2 cellular contexts compared by ENCODE assay signal in the genomic region with DNA sequence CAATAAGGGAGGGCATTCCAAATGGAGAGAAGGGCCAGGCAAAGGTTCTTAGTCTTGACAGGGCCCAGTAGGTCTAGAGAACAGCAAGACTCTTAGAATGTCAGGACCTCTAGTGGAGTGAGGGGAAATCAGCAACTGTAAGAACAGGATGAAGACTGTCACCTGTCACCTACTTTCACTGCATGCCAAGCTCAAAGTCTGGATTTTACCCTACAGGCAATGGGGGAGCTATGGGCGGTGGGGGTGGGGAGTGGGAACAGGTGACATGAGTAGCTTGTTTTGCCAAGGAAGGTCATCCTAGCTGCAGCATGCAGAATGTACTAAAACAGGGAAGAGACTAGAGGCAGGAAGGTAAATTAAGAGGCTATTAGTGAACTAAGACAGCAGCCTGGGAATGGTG.
A peak's percentile ranks its signal among the peaks of the same experiment; 100 is the strongest.
TF ChIP-seq lines count a peak whose summit lies in the region.

No MANE protein-coding gene starts in this region.

TF ChIP-seq in A549, 52 proteins besides CTCF, POLR2A, EP300 and RAD21:
- TF ChIP-seq GATA3 (IDR thresholded peaks at IDR 0.05; ENCODE audit: borderline replicate concordance) = no peak
- no peak for TF ChIP-seq CBX8 (IDR thresholded peaks at IDR 0.05)
TF ChIP-seq in A549: peak in this region for 0.

TF ChIP-seq in liver, 16 proteins besides CTCF, POLR2A, EP300 and RAD21:
- TF ChIP-seq, protein P1, sequence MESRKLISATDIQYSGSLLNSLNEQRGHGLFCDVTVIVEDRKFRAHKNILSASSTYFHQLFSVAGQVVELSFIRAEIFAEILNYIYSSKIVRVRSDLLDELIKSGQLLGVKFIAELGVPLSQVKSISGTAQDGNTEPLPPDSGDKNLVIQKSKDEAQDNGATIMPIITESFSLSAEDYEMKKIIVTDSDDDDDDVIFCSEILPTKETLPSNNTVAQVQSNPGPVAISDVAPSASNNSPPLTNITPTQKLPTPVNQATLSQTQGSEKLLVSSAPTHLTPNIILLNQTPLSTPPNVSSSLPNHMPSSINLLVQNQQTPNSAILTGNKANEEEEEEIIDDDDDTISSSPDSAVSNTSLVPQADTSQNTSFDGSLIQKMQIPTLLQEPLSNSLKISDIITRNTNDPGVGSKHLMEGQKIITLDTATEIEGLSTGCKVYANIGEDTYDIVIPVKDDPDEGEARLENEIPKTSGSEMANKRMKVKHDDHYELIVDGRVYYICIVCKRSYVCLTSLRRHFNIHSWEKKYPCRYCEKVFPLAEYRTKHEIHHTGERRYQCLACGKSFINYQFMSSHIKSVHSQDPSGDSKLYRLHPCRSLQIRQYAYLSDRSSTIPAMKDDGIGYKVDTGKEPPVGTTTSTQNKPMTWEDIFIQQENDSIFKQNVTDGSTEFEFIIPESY (IDR thresholded peaks at IDR 0.05) = no peak
- TF ChIP-seq TAF1 (conservative IDR thresholded peaks at IDR 0.05) (no peak), SP1 (IDR thresholded peaks at IDR 0.05) (peak; percentile 74), YY1 (IDR thresholded peaks at IDR 0.05) (peak; percentile 46), EGR1 (IDR thresholded peaks at IDR 0.05; ENCODE audit: low read depth in 2 of 2) (no peak), HNF4A (conservative IDR thresholded peaks at IDR 0.05) (peak; percentile 85 to 87), JUND (IDR thresholded peaks at IDR 0.05) (no peak), HNF4G (IDR thresholded peaks at IDR 0.05) (peak; percentile 75), NR2F2 (IDR thresholded peaks at IDR 0.05) (no peak), RXRA (IDR thresholded peaks at IDR 0.05) (peak; percentile 90), FOXA1 (IDR thresholded peaks at IDR 0.05) (no peak)
- TF ChIP-seq, protein P2, sequence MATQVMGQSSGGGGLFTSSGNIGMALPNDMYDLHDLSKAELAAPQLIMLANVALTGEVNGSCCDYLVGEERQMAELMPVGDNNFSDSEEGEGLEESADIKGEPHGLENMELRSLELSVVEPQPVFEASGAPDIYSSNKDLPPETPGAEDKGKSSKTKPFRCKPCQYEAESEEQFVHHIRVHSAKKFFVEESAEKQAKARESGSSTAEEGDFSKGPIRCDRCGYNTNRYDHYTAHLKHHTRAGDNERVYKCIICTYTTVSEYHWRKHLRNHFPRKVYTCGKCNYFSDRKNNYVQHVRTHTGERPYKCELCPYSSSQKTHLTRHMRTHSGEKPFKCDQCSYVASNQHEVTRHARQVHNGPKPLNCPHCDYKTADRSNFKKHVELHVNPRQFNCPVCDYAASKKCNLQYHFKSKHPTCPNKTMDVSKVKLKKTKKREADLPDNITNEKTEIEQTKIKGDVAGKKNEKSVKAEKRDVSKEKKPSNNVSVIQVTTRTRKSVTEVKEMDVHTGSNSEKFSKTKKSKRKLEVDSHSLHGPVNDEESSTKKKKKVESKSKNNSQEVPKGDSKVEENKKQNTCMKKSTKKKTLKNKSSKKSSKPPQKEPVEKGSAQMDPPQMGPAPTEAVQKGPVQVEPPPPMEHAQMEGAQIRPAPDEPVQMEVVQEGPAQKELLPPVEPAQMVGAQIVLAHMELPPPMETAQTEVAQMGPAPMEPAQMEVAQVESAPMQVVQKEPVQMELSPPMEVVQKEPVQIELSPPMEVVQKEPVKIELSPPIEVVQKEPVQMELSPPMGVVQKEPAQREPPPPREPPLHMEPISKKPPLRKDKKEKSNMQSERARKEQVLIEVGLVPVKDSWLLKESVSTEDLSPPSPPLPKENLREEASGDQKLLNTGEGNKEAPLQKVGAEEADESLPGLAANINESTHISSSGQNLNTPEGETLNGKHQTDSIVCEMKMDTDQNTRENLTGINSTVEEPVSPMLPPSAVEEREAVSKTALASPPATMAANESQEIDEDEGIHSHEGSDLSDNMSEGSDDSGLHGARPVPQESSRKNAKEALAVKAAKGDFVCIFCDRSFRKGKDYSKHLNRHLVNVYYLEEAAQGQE (IDR thresholded peaks at IDR 0.05) = peak; percentile 10
